ENCODE assay signal across 9 cellular contexts in the genomic region with DNA sequence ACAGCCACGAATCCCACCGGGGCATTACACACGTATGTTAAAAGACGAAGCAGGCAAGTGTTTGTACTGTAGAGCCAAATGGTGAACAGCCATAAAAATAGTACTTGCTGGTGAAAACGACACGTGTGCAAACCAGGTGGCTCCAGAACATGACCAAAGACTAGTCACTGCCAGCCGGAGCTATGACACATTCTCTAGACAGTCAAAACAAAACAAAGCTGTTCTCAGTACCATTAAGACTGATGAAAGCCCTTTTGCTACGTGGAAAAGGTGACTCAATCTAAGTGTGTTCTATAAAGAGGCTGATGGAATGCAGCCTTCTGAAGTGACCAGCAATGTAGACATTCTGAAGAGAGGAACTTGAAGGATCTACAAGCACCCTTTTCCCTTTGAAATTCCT.
A peak's percentile ranks its signal among the peaks of the same experiment; 100 is the strongest.
DNase-seq lines count a peak whose midpoint lies in the region; ATAC-seq and TF ChIP-seq lines count a peak whose summit lies in the region.
"Had no signal": no experiment of that assay in that cellular context is flagged by ENCODE, and none has a peak within 500 bp of the region (broad histone marks: within the 10 kb centered on the region; RNA-seq: fewer than 3 reads in every experiment).

No MANE protein-coding gene starts in this region.

- CTCF ChIA-PET in CD4-positive, alpha-beta T cell (lab: Charles Lee): no interaction called here

- DNase-seq in activated CD4-positive, alpha-beta T cell treated with anti-CD3 and anti-CD28 coated beads for 48 hours: peak; percentile 6
- no peak for DNase-seq in activated CD4-positive, alpha-beta T cell treated with anti-CD3 and anti-CD28 coated beads, Interleukin-2, amount 50 U/mL, for 1 hour
- DNase-seq in SW480 (ENCODE audit: low spot score) (peak; percentile 66), skeletal muscle cell (ENCODE audit: low read depth) (peak; percentile 88), NCI-H345 treated with DMSO at 0.1 percent for 48 hours (lab: John Stamatoyannopoulos, UW; ENCODE audit: unreplicated experiment) (no peak), NOMO-1 treated with DMSO at 0.1 percent for 48 hours (lab: John Stamatoyannopoulos, UW; ENCODE audit: unreplicated experiment) (no peak)
- no peak for DNase-seq in CD4-positive, alpha-beta T cell

- POLR2A ChIA-PET in CD4-positive, alpha-beta T cell (lab: Charles Lee): no interaction called here

- H3K27ac ChIP-seq in CD4-positive, alpha-beta T cell (ENCODE audit: low read depth, low read length): no peak overlapping the region

- H3K4me3 Mint-ChIP-seq in CD4-positive, alpha-beta T cell: no peak overlapping the region

- no peak overlapping the region for H3K4me3 ChIP-seq in skeletal muscle cell (ENCODE audit: low read depth, low read length)

- peak; percentile 76 for ATAC-seq in HG02885 (IDR thresholded peaks at IDR 0.05; ENCODE audit: poor library complexity, unreplicated experiment)
- no peak for ATAC-seq in CD4-positive, alpha-beta T cell (ENCODE audit: poor library complexity)

- intact Hi-C loops in CD4-positive, alpha-beta T cell (cut with DNase I, micrococcal nuclease): no loop called here

- H3K9me3 Mint-ChIP-seq in CD4-positive, alpha-beta T cell: peaks cover 8% of the 10 kb centered on the region

- no peak overlapping the region for H3K27ac Mint-ChIP-seq in CD4-positive, alpha-beta T cell
- H3K27ac Mint-ChIP-seq: IgD-negative memory B cell had no signal

- no peaks in the 10 kb centered on the region for H3K4me1 Mint-ChIP-seq in CD4-positive, alpha-beta T cell (ENCODE audit: low read depth)

- no peaks in the 10 kb centered on the region for H3K27me3 Mint-ChIP-seq in CD4-positive, alpha-beta T cell
- H3K27me3 Mint-ChIP-seq: IgD-negative memory B cell had no signal

- no peaks in the 10 kb centered on the region for H3K9me3 ChIP-seq in CD4-positive, alpha-beta T cell (ENCODE audit: control insufficient read depth, low read length)

- no peak for TF ChIP-seq CTCF in CD4-positive, alpha-beta T cell (IDR thresholded peaks at IDR 0.05)

- H3K36me3 Mint-ChIP-seq in CD4-positive, alpha-beta T cell (ENCODE audit: low read depth): no peaks in the 10 kb centered on the region

- no peaks in the 10 kb centered on the region for H3K27me3 ChIP-seq in CD4-positive, alpha-beta T cell (ENCODE audit: control insufficient read depth, insufficient read depth, low read length)

Comparison
In these comparisons a context has a peak if more than half of its experiments do, and no peak if none do; other contexts are left out.
1. DNase-seq: peak in activated CD4-positive, alpha-beta T cell treated with anti-CD3 and anti-CD28 coated beads for 48 hours (single experiment), SW480 (single experiment) and skeletal muscle cell (single experiment); none in activated CD4-positive, alpha-beta T cell treated with anti-CD3 and anti-CD28 coated beads, Interleukin-2, amount 50 U/mL, for 1 hour (single experiment), NCI-H345 treated with DMSO at 0.1 percent for 48 hours (single experiment), NOMO-1 treated with DMSO at 0.1 percent for 48 hours (single experiment) and CD4-positive, alpha-beta T cell (0 of 10).